1 cellular context compared by ENCODE assay signal in the genomic region with DNA sequence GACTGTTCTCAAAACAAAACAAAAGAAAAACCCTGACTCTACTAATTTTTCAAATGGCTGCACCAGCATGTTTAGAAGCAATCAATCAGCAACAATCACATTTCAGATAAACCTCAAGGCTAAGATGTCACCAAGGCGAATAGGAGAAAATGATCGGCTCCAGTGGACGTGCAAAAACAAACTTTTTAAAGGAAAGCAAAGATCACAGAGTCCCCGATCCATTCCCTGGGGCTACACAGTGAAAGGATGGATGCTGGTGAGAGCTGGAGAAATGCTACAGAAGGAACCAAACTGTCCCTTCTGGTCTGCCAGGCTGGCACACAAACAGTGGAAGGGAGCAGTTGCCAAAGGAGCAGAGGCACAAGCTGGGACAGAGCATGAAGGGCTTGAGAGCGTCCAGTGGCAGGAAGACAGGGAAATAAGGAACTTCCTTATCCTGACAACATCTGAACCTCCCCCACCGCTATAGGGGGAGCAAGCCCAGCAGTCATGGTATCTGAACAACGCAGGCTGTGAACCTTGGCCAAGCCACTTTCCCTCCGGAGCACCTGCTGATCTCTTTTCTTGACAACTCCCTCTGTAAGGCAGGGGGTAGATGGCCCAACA.
A peak's percentile ranks its signal among the peaks of the same experiment; 100 is the strongest.
TF ChIP-seq lines count a peak whose summit lies in the region.

No MANE protein-coding gene starts in this region.

TF ChIP-seq in K562, 482 proteins besides CTCF, POLR2A, EP300 and RAD21 (continued from another document and continues in another):
- TF ChIP-seq ZNF239 (CRISPR knock-in tag; IDR thresholded peaks at IDR 0.05) (peak; percentile 67; the same call in 1 of the 2 replicates), ETV6 (IDR thresholded peaks at IDR 0.05; ENCODE audit: borderline replicate concordance in 1 of 2, low read depth in 2 of 2, low read length in 1 of 2) (peak; percentile 54 to 82; a peak in 2 of 4 replicates), ETV6 (CRISPR knock-in tag; IDR thresholded peaks at IDR 0.05; ENCODE audit: borderline replicate concordance) (no peak), ZNF3 (CRISPR knock-in tag; IDR thresholded peaks at IDR 0.05) (no peak), SLC30A9 (CRISPR knock-in tag; IDR thresholded peaks at IDR 0.05) (no peak), MEF2D (tag; conservative IDR thresholded peaks at IDR 0.05; ENCODE audit: low read depth) (peak; percentile 80; the same call in 1 of the 2 replicates), HLTF (IDR thresholded peaks at IDR 0.05) (peak; percentile 79; the same call in 1 of the 2 replicates), ARNT (IDR thresholded peaks at IDR 0.05) (peak; percentile 80 to 86), XRCC3 (IDR thresholded peaks at IDR 0.05) (no peak), FOXK2 (conservative IDR thresholded peaks at IDR 0.05 in 1 of 2, IDR thresholded peaks at IDR 0.05 in 1 of 2; ENCODE audit: low read depth in 2 of 2) (peak; percentile 86 to 88), KLF13 (tag; IDR thresholded peaks at IDR 0.05; ENCODE audit: borderline replicate concordance, low read depth) (no peak; the same call in 1 of the 2 replicates), HDAC3 (IDR thresholded peaks at IDR 0.05; ENCODE audit: borderline replicate concordance, partially characterized antibody) (peak; percentile 90), TEAD4 (IDR thresholded peaks at IDR 0.05; ENCODE audit: low read length) (peak; percentile 98), TEAD4 (CRISPR knock-in tag; IDR thresholded peaks at IDR 0.05; ENCODE audit: borderline replicate concordance) (no peak), MYNN (IDR thresholded peaks at IDR 0.05) (peak; percentile 94), MYNN (CRISPR knock-in tag; IDR thresholded peaks at IDR 0.05) (no peak), PTBP1 (IDR thresholded peaks at IDR 0.05; ENCODE audit: low read depth, low read length) (no peak; the same call in 1 of the 2 replicates), RAD51 (IDR thresholded peaks at IDR 0.05; ENCODE audit: borderline replicate concordance, low read depth) (peak; percentile 39; the same call in 1 of the 2 replicates), ZC3H4 (CRISPR knock-in tag; IDR thresholded peaks at IDR 0.05; ENCODE audit: borderline replicate concordance) (no peak), MCM7 (IDR thresholded peaks at IDR 0.05) (no peak), HMGN3 (IDR thresholded peaks at IDR 0.05; ENCODE audit: borderline replicate concordance, extremely low read depth, insufficient read length, low read depth, low read length) (peak; percentile 99), PHB2 (IDR thresholded peaks at IDR 0.05; ENCODE audit: low read depth) (peak; percentile 93), MEIS2 (IDR thresholded peaks at IDR 0.05; ENCODE audit: partially characterized antibody) (peak; percentile 85), NFE2 (IDR thresholded peaks at IDR 0.05; ENCODE audit: low read depth) (peak; percentile 70; the same call in 1 of the 2 replicates), ZNF589 (CRISPR knock-in tag; IDR thresholded peaks at IDR 0.05; ENCODE audit: low read depth) (peak; percentile 97)
- TF ChIP-seq, protein P1, sequence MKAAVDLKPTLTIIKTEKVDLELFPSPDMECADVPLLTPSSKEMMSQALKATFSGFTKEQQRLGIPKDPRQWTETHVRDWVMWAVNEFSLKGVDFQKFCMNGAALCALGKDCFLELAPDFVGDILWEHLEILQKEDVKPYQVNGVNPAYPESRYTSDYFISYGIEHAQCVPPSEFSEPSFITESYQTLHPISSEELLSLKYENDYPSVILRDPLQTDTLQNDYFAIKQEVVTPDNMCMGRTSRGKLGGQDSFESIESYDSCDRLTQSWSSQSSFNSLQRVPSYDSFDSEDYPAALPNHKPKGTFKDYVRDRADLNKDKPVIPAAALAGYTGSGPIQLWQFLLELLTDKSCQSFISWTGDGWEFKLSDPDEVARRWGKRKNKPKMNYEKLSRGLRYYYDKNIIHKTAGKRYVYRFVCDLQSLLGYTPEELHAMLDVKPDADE (conservative IDR thresholded peaks at IDR 0.05; ENCODE audit: control insufficient read depth, low read depth, low read length), result peak; percentile 89
- TF ChIP-seq, protein P2, sequence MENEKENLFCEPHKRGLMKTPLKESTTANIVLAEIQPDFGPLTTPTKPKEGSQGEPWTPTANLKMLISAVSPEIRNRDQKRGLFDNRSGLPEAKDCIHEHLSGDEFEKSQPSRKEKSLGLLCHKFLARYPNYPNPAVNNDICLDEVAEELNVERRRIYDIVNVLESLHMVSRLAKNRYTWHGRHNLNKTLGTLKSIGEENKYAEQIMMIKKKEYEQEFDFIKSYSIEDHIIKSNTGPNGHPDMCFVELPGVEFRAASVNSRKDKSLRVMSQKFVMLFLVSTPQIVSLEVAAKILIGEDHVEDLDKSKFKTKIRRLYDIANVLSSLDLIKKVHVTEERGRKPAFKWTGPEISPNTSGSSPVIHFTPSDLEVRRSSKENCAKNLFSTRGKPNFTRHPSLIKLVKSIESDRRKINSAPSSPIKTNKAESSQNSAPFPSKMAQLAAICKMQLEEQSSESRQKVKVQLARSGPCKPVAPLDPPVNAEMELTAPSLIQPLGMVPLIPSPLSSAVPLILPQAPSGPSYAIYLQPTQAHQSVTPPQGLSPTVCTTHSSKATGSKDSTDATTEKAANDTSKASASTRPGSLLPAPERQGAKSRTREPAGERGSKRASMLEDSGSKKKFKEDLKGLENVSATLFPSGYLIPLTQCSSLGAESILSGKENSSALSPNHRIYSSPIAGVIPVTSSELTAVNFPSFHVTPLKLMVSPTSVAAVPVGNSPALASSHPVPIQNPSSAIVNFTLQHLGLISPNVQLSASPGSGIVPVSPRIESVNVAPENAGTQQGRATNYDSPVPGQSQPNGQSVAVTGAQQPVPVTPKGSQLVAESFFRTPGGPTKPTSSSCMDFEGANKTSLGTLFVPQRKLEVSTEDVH (IDR thresholded peaks at IDR 0.05; ENCODE audit: low read depth, partially characterized antibody), result peak; percentile 49
- TF ChIP-seq, protein P3, sequence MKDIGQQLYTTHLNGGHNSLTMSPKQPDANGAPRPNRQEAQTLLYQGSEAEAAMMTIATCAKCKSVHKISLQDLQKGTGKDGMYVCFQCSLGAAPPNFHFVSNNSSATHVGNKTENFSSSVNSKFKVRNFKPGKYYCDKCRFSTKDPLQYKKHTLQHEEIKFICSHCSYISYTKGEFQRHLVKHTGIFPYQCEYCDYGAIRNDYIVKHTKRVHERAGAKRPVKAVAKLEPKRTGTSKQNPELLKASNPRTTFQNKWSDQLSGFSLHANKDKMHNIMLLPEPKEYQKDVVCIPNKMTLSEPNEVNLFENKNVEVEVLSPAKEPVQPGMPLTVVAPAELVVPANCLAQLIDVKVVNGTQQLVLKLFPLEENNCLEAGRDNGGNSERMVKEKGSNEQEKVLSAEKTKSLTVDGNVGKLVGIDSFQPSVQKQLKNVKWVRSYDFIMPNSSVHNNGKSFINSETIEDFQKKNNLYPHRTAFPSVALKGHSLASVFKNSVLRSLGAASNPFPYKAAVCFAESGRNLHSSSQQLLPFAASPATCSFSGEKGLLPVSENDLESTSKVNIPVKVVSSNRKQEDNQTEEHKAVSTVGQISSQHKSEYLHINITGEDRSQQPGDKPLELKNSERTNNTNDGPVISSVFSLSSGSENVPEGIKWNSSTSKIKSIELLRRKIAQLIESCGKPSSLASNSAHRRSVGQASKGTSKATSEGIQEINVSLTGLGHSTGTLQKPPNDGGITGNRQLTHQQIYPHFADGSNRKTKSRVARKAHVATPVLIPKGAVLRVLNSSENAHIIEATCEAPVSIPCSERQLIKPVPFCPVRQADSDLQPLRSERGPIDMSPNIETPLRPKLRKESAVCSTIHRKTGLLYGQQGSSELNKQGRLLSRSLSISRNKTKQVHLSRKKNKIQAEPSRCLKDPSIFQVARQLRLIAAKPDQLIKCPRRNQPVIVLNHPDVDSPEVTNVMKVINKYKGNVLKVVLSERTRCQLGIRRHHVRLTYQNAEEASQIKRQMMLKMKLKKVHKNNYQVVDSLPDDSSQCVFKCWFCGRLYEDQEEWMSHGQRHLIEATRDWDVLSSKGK (CRISPR knock-in tag; IDR thresholded peaks at IDR 0.05), result no peak
- TF ChIP-seq, protein P4, sequence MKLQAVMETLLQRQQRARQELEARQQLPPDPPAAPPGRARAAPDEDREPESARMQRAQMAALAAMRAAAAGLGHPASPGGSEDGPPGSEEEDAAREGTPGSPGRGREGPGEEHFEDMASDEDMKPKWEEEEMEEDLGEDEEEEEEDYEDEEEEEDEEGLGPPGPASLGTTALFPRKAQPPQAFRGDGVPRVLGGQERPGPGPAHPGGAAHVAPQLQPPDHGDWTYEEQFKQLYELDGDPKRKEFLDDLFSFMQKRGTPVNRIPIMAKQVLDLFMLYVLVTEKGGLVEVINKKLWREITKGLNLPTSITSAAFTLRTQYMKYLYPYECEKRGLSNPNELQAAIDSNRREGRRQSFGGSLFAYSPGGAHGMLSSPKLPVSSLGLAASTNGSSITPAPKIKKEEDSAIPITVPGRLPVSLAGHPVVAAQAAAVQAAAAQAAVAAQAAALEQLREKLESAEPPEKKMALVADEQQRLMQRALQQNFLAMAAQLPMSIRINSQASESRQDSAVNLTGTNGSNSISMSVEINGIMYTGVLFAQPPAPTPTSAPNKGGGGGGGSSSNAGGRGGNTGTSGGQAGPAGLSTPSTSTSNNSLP (IDR thresholded peaks at IDR 0.05; ENCODE audit: borderline replicate concordance, low read depth, low read length), result 0 out of 2 replicates have a peak, but pooled peaks have one; percentile 62
- TF ChIP-seq, protein P5, sequence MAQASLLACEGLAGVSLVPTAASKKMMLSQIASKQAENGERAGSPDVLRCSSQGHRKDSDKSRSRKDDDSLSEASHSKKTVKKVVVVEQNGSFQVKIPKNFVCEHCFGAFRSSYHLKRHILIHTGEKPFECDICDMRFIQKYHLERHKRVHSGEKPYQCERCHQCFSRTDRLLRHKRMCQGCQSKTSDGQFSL (CRISPR knock-in tag; IDR thresholded peaks at IDR 0.05), result peak; percentile 94
- TF ChIP-seq, protein P5 (tag; IDR thresholded peaks at IDR 0.05), result peak in 1 of 2 experiments; percentile 87; a peak in 2 of 4 replicates
- TF ChIP-seq, protein P6, sequence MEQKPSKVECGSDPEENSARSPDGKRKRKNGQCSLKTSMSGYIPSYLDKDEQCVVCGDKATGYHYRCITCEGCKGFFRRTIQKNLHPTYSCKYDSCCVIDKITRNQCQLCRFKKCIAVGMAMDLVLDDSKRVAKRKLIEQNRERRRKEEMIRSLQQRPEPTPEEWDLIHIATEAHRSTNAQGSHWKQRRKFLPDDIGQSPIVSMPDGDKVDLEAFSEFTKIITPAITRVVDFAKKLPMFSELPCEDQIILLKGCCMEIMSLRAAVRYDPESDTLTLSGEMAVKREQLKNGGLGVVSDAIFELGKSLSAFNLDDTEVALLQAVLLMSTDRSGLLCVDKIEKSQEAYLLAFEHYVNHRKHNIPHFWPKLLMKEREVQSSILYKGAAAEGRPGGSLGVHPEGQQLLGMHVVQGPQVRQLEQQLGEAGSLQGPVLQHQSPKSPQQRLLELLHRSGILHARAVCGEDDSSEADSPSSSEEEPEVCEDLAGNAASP (IDR thresholded peaks at IDR 0.05), result no peak
- TF ChIP-seq, protein P7, sequence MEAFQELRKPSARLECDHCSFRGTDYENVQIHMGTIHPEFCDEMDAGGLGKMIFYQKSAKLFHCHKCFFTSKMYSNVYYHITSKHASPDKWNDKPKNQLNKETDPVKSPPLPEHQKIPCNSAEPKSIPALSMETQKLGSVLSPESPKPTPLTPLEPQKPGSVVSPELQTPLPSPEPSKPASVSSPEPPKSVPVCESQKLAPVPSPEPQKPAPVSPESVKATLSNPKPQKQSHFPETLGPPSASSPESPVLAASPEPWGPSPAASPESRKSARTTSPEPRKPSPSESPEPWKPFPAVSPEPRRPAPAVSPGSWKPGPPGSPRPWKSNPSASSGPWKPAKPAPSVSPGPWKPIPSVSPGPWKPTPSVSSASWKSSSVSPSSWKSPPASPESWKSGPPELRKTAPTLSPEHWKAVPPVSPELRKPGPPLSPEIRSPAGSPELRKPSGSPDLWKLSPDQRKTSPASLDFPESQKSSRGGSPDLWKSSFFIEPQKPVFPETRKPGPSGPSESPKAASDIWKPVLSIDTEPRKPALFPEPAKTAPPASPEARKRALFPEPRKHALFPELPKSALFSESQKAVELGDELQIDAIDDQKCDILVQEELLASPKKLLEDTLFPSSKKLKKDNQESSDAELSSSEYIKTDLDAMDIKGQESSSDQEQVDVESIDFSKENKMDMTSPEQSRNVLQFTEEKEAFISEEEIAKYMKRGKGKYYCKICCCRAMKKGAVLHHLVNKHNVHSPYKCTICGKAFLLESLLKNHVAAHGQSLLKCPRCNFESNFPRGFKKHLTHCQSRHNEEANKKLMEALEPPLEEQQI (IDR thresholded peaks at IDR 0.05), result peak; percentile 100
- TF ChIP-seq, protein P8, sequence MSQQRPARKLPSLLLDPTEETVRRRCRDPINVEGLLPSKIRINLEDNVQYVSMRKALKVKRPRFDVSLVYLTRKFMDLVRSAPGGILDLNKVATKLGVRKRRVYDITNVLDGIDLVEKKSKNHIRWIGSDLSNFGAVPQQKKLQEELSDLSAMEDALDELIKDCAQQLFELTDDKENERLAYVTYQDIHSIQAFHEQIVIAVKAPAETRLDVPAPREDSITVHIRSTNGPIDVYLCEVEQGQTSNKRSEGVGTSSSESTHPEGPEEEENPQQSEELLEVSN (IDR thresholded peaks at IDR 0.05; ENCODE audit: borderline replicate concordance in 1 of 2, extremely low read depth in 1 of 2, insufficient read depth in 1 of 2, insufficient read length in 1 of 2, low read depth in 1 of 2, low read length in 1 of 2, poor library complexity in 1 of 2, severe bottlenecking in 1 of 2), result peak; percentile 75 to 79
- TF ChIP-seq, protein P9, sequence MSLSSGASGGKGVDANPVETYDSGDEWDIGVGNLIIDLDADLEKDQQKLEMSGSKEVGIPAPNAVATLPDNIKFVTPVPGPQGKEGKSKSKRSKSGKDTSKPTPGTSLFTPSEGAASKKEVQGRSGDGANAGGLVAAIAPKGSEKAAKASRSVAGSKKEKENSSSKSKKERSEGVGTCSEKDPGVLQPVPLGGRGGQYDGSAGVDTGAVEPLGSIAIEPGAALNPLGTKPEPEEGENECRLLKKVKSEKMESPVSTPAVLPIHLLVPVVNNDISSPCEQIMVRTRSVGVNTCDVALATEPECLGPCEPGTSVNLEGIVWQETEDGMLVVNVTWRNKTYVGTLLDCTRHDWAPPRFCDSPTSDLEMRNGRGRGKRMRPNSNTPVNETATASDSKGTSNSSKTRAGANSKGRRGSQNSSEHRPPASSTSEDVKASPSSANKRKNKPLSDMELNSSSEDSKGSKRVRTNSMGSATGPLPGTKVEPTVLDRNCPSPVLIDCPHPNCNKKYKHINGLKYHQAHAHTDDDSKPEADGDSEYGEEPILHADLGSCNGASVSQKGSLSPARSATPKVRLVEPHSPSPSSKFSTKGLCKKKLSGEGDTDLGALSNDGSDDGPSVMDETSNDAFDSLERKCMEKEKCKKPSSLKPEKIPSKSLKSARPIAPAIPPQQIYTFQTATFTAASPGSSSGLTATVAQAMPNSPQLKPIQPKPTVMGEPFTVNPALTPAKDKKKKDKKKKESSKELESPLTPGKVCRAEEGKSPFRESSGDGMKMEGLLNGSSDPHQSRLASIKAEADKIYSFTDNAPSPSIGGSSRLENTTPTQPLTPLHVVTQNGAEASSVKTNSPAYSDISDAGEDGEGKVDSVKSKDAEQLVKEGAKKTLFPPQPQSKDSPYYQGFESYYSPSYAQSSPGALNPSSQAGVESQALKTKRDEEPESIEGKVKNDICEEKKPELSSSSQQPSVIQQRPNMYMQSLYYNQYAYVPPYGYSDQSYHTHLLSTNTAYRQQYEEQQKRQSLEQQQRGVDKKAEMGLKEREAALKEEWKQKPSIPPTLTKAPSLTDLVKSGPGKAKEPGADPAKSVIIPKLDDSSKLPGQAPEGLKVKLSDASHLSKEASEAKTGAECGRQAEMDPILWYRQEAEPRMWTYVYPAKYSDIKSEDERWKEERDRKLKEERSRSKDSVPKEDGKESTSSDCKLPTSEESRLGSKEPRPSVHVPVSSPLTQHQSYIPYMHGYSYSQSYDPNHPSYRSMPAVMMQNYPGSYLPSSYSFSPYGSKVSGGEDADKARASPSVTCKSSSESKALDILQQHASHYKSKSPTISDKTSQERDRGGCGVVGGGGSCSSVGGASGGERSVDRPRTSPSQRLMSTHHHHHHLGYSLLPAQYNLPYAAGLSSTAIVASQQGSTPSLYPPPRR (CRISPR knock-in tag; IDR thresholded peaks at IDR 0.05; ENCODE audit: borderline replicate concordance), result peak; percentile 82
